Comparison of ENCODE assay signal across 9 cellular contexts in genomic region chr18:63177822-63178525, GRCh38.
A peak's percentile ranks its signal among the peaks of the same experiment; 100 is the strongest.
DNase-seq lines count a peak whose midpoint lies in the region; FAIRE-seq and TF ChIP-seq lines count a peak whose summit lies in the region.
"Had no signal": no experiment of that assay in that cellular context is flagged by ENCODE, and none has a peak within 500 bp of the region (broad histone marks: within the 10 kb centered on the region; RNA-seq: fewer than 3 reads in every experiment).

No MANE protein-coding gene starts in this region.

- peak overlapping the region; percentile 44 for H3K4me2 ChIP-seq in neural progenitor cell

- H3K9me3 ChIP-seq in neural progenitor cell (ENCODE audit: low read depth) = no peaks in the 10 kb centered on the region

- H3K4me1 Mint-ChIP-seq in neural progenitor cell = peaks cover 57% of the 10 kb centered on the region

- peaks cover 6% of the 10 kb centered on the region for H3K36me3 Mint-ChIP-seq in neural progenitor cell

- H3K4me3 ChIP-seq in ACC112 (ENCODE audit: low read depth, low read length) (peak overlapping the region; percentile 34; the same call in 1 of the 2 replicates), neural progenitor cell (no peak overlapping the region)

- DNase-seq in NCI-H1105 (lab: John Stamatoyannopoulos, UW) (peak; percentile 73), neural progenitor cell (ENCODE audit: low spot score) (no peak), COLO829 (ENCODE audit: low spot score) (no peak), G401 (ENCODE audit: low spot score) (no peak), HTR-8/SVneo (ENCODE audit: insufficient read length, low spot score) (no peak), SIG-M5 (lab: John Stamatoyannopoulos, UW) (no peak)
- DNase-seq: IMR-90 had no signal

- peak overlapping the region; percentile 1 for H3K4me3 Mint-ChIP-seq in neural progenitor cell

- H3K9ac ChIP-seq in neural progenitor cell = no peak overlapping the region

- H3K27ac ChIP-seq in ACC112 (ENCODE audit: low read depth, low read length) (no peak overlapping the region), neural progenitor cell (no peak overlapping the region)

- peaks cover 9% of the 10 kb centered on the region for H3K27me3 Mint-ChIP-seq in neural progenitor cell (ENCODE audit: insufficient read depth, low read depth)

- H3K27me3 ChIP-seq in ACC112 (ENCODE audit: insufficient read depth, low read length) (peaks cover 39% of the 10 kb centered on the region), neural progenitor cell (no peaks in the 10 kb centered on the region)

- in situ Hi-C loops in G401 (cut with HindIII; ENCODE audit: low sequenced_read_pairs) = no loop called here

- H3K27ac Mint-ChIP-seq in neural progenitor cell = peak overlapping the region; percentile 97

- no peaks in the 10 kb centered on the region for H3F3A ChIP-seq in neural progenitor cell (ENCODE audit: low read depth)

- no peaks in the 10 kb centered on the region for H4K20me1 ChIP-seq in neural progenitor cell (ENCODE audit: low read depth)

- no peak for TF ChIP-seq CTCF in neural progenitor cell (IDR thresholded peaks at IDR 0.05)

- H3K4me1 ChIP-seq in ACC112 (ENCODE audit: control insufficient read depth, insufficient read depth, low read length, unreplicated experiment) (peaks cover 6% of the 10 kb centered on the region), neural progenitor cell (peaks cover 25% of the 10 kb centered on the region)

- H3K36me3 ChIP-seq in ACC112 (ENCODE audit: insufficient read depth, low read length) (no peaks in the 10 kb centered on the region), neural progenitor cell (no peaks in the 10 kb centered on the region)

- no peaks in the 10 kb centered on the region for H3K79me2 ChIP-seq in ACC112 (ENCODE audit: control insufficient read depth, insufficient read depth, low read length, unreplicated experiment)
- no peaks in the 10 kb centered on the region for H3K79me2 ChIP-seq in neural progenitor cell (ENCODE audit: low read depth)

- peaks cover 8% of the 10 kb centered on the region for H3K9me3 Mint-ChIP-seq in neural progenitor cell

- peak overlapping the region; percentile 84 for H2AFZ ChIP-seq in ACC112 (ENCODE audit: low read length, unreplicated experiment)
- no peak overlapping the region for H2AFZ ChIP-seq in neural progenitor cell (replicated peaks)

- FAIRE-seq in colon (lab: Jason Lieb, UNC) (peak; percentile 76), HTR-8/SVneo (lab: Jason Lieb, UNC) (no peak)
